1 cellular context compared by ENCODE assay signal in the genomic region with DNA sequence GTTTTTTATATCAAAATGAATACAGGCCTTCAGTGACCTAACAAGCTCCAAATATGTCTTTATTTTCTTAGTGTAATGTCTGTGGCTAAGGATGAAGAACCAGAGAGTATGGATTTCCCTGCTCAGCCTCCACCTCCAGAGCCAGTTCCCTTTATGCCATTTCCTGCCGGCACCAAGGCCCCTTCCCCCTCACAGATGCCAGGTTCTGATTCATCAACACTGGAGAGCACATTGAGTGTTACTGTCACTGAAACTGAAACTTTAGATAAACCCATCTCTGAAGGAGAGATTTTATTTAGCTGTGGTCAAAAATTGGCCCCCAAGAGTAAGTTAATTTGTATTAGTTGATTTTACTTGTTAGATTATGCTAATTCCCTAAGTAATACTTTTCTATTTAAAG.
TF ChIP-seq lines count a peak whose summit lies in the region.

No MANE protein-coding gene starts in this region.

TF ChIP-seq in SK-N-SH treated with all-trans-retinoic acid at 6 μM for 48 hours, 23 proteins besides CTCF, POLR2A, EP300 and RAD21 (continued from another document):
- TF ChIP-seq, protein P1, sequence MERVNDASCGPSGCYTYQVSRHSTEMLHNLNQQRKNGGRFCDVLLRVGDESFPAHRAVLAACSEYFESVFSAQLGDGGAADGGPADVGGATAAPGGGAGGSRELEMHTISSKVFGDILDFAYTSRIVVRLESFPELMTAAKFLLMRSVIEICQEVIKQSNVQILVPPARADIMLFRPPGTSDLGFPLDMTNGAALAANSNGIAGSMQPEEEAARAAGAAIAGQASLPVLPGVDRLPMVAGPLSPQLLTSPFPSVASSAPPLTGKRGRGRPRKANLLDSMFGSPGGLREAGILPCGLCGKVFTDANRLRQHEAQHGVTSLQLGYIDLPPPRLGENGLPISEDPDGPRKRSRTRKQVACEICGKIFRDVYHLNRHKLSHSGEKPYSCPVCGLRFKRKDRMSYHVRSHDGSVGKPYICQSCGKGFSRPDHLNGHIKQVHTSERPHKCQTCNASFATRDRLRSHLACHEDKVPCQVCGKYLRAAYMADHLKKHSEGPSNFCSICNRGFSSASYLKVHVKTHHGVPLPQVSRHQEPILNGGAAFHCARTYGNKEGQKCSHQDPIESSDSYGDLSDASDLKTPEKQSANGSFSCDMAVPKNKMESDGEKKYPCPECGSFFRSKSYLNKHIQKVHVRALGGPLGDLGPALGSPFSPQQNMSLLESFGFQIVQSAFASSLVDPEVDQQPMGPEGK (CRISPR knock-in tag; IDR thresholded peaks at IDR 0.05; ENCODE audit: borderline replicate concordance) = no peak
- TF ChIP-seq ESRRG (CRISPR knock-in tag; IDR thresholded peaks at IDR 0.05) (no peak), ZNF70 (CRISPR knock-in tag; IDR thresholded peaks at IDR 0.05) (no peak), PPARA (CRISPR knock-in tag; IDR thresholded peaks at IDR 0.05; ENCODE audit: borderline replicate concordance) (no peak), GLIS3 (CRISPR knock-in tag; IDR thresholded peaks at IDR 0.05) (no peak), TCF4 (CRISPR knock-in tag; IDR thresholded peaks at IDR 0.05; ENCODE audit: borderline replicate concordance) (no peak)
- TF ChIP-seq, protein P2, sequence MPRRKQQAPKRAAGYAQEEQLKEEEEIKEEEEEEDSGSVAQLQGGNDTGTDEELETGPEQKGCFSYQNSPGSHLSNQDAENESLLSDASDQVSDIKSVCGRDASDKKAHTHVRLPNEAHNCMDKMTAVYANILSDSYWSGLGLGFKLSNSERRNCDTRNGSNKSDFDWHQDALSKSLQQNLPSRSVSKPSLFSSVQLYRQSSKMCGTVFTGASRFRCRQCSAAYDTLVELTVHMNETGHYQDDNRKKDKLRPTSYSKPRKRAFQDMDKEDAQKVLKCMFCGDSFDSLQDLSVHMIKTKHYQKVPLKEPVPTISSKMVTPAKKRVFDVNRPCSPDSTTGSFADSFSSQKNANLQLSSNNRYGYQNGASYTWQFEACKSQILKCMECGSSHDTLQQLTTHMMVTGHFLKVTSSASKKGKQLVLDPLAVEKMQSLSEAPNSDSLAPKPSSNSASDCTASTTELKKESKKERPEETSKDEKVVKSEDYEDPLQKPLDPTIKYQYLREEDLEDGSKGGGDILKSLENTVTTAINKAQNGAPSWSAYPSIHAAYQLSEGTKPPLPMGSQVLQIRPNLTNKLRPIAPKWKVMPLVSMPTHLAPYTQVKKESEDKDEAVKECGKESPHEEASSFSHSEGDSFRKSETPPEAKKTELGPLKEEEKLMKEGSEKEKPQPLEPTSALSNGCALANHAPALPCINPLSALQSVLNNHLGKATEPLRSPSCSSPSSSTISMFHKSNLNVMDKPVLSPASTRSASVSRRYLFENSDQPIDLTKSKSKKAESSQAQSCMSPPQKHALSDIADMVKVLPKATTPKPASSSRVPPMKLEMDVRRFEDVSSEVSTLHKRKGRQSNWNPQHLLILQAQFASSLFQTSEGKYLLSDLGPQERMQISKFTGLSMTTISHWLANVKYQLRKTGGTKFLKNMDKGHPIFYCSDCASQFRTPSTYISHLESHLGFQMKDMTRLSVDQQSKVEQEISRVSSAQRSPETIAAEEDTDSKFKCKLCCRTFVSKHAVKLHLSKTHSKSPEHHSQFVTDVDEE (CRISPR knock-in tag; IDR thresholded peaks at IDR 0.05) = no peak
